ENCODE assay signal across 9 cellular contexts in genomic region chr4:825063-825968, GRCh38. TPM values are rescaled to one million over a fixed set of nuclear protein-coding genes. Genes with fewer than 3 reads are reported as not detected.
A peak's percentile ranks its signal among the peaks of the same experiment; 100 is the strongest.
DNase-seq lines count a peak whose midpoint lies in the region; TF ChIP-seq lines count a peak whose summit lies in the region.
"Had no signal": no experiment of that assay in that cellular context is flagged by ENCODE, and none has a peak within 500 bp of the region (broad histone marks: within the 10 kb centered on the region; RNA-seq: fewer than 3 reads in every experiment).

No MANE protein-coding gene starts in this region.

- peak; percentile 38 for DNase-seq in NCI-H146 (lab: John Stamatoyannopoulos, UW)
- no peak for DNase-seq in NCI-H146 treated with DMSO at 0.1 percent for 48 hours (lab: John Stamatoyannopoulos, UW; ENCODE audit: unreplicated experiment)
- no peak for DNase-seq in SK-N-MC (ENCODE audit: low read depth, low spot score)
- DNase-seq in fibroblast of lung (ENCODE audit: low read depth in 2 of 2): peak in 1 of 2 donors; percentile 16
- peak in 3 of 5 donors; percentile 51 to 65 (median 61) for DNase-seq in ovary
- no peak for DNase-seq in amniotic stem cell (lab: John Stamatoyannopoulos, UW)
- DNase-seq in activated CD4-positive, CD25-positive, alpha-beta regulatory T cell (lab: John Stamatoyannopoulos, UW): no peak
- DNase-seq in NCI-H345 (lab: John Stamatoyannopoulos, UW): no peak

- H3K27ac ChIP-seq in SK-N-MC (no peak overlapping the region), fibroblast of lung (ENCODE audit: insufficient read depth, low read length) (no peak overlapping the region), ovary (no peak overlapping the region)

- peaks cover 39% of the 10 kb centered on the region for H3K27me3 ChIP-seq in fibroblast of lung (ENCODE audit: control insufficient read depth, insufficient read depth, low read length)
- peaks cover 12% of the 10 kb centered on the region for H3K27me3 ChIP-seq in ovary

- no peak for TF ChIP-seq EP300 in ovary (IDR thresholded peaks at IDR 0.05)

- H3K36me3 ChIP-seq in SK-N-MC (ENCODE audit: insufficient read depth, low read length): no peaks in the 10 kb centered on the region
- no peaks in the 10 kb centered on the region for H3K36me3 ChIP-seq in fibroblast of lung (ENCODE audit: control insufficient read depth, insufficient read depth, low read length)
- no peaks in the 10 kb centered on the region for H3K36me3 ChIP-seq in ovary

- H3K9me3 ChIP-seq in SK-N-MC (ENCODE audit: low read depth, low read length) (no peaks in the 10 kb centered on the region), fibroblast of lung (ENCODE audit: control insufficient read depth, insufficient read depth, low read depth, low read length) (no peaks in the 10 kb centered on the region), ovary (no peaks in the 10 kb centered on the region)

- H3K4me1 ChIP-seq in fibroblast of lung (ENCODE audit: control insufficient read depth, extremely low read depth, insufficient read depth, low read length): no peaks in the 10 kb centered on the region
- no peaks in the 10 kb centered on the region for H3K4me1 ChIP-seq in ovary (ENCODE audit: insufficient read depth)

- TF ChIP-seq CTCF in fibroblast of lung (conservative IDR thresholded peaks at IDR 0.05 in 1 of 2, IDR thresholded peaks at IDR 0.05 in 1 of 2; ENCODE audit: low read depth in 1 of 2, low read length in 2 of 2) (no peak), ovary (IDR thresholded peaks at IDR 0.05) (no peak)

- no peak for TF ChIP-seq POLR2A in ovary (IDR thresholded peaks at IDR 0.05)

- no peak overlapping the region for H2AFZ ChIP-seq in fibroblast of lung (ENCODE audit: low read length)

- peak overlapping the region; percentile 53 for H3K4me3 ChIP-seq in SK-N-MC
- peak overlapping the region in 1 of 4 experiments; percentile 34 for H3K4me3 ChIP-seq in fibroblast of lung (replicated peaks in 1 of 4; ENCODE audit: control extremely low read depth in 1 of 4, insufficient read depth in 1 of 4, low read depth in 3 of 4, low read length in 4 of 4)
- H3K4me3 ChIP-seq in ovary: peak overlapping the region; percentile 10

- no peaks in the 10 kb centered on the region for H3K79me2 ChIP-seq in fibroblast of lung (ENCODE audit: control insufficient read depth, insufficient read depth, low read length)

- no peak overlapping the region for H3K9ac ChIP-seq in SK-N-MC (ENCODE audit: insufficient read length)
- no peak overlapping the region for H3K9ac ChIP-seq in fibroblast of lung (ENCODE audit: insufficient read depth, low read length)

- intact Hi-C loops in ovary (cut with DNase I): no loop called here

- WGBS in ovary, 3 donors: 3 to 6% (median 4%) methylated on average over 58 to 94 of the region's 94 CpGs

- peak overlapping the region; percentile 8 for H3K4me2 ChIP-seq in fibroblast of lung (ENCODE audit: extremely low read depth, insufficient read depth, low read length)

- H4K20me1 ChIP-seq in fibroblast of lung (ENCODE audit: control insufficient read depth, extremely low read depth, insufficient read depth, low read length): no peaks in the 10 kb centered on the region

RNA-seq across cellular contexts. Expression of gene CPLX1, which starts 0.6 kb away (rescaled TPM):
- 0.66 TPM in 1 of 2 replicates, not detected in the other for total RNA-seq in fibroblast of lung
- 0.03 and 0.09 TPM in 2 replicates for polyA plus RNA-seq in fibroblast of lung
- polyA plus RNA-seq in fibroblast of lung (2012): 0.14 and 0.24 TPM in 2 replicates
- polyA minus RNA-seq in fibroblast of lung (ENCODE audit: low replicate concordance): not detected in 2 replicates
- 10 to 100 TPM in 1 of 7 donors, 1 to 10 TPM in 6; 1.4 to 10.2 (median 3.9) TPM for total RNA-seq in ovary
- 1 to 10 TPM in 1 of 2 donors, under 1 TPM in 1; 0.47 to 2.3 TPM for polyA plus RNA-seq in ovary
- total RNA-seq: lung microvascular endothelial cell had no signal

Comparison
In these comparisons a context has a peak if more than half of its experiments do, and no peak if none do; other contexts are left out.
1. DNase-seq: peak in NCI-H146 (single experiment) and ovary (3 of 5); none in NCI-H146 treated with DMSO at 0.1 percent for 48 hours (single experiment), SK-N-MC (single experiment), amniotic stem cell (single experiment), activated CD4-positive, CD25-positive, alpha-beta regulatory T cell (0 of 4) and NCI-H345 (single experiment).